In genomic region chr4:163356104-163356503, GRCh38 we compare ENCODE assay signal across 25 cellular contexts. TPM values are rescaled to one million over a fixed set of nuclear protein-coding genes. Genes with fewer than 3 reads are reported as not detected.
"Had no signal": no experiment of that assay in that cellular context is flagged by ENCODE, and none has a peak within 500 bp of the region (broad histone marks: within the 10 kb centered on the region; RNA-seq: fewer than 3 reads in every experiment).

No MANE protein-coding gene starts in this region.

- H3K4me3 ChIP-seq: adrenal gland, cardiac muscle cell, left lung, prostate gland, right atrium auricular region, thyroid gland had no signal

- H3K9me3 Mint-ChIP-seq: activated B cell treated with CpG ODN at 0.5 μM for 24 hours; activated naive CD4-positive, alpha-beta T cell treated with anti-CD3 and anti-CD28 coated beads, Interleukin-2, amount 50 U/mL, for 24 hours; effector memory CD8-positive, alpha-beta T cell had no signal

- DNase-seq: activated B cell treated with CpG ODN at 0.5 μM for 24 hours; activated CD4-positive, alpha-beta T cell treated with anti-CD3 and anti-CD28 coated beads for 48 hours; activated CD8-positive, alpha-beta memory T cell treated with anti-CD3 and anti-CD28 coated beads, Interleukin-2, amount 50 U/mL, for 4 hours; activated CD8-positive, alpha-beta T cell treated with anti-CD3 and anti-CD28 coated beads, Interleukin-2, amount 10 ng/mL, durations not matched to agents 7 days and 5 days; activated effector memory CD4-positive, alpha-beta T cell treated with anti-CD3 and anti-CD28 coated beads, Interleukin-2, amount 50 U/mL, for 16 hours; activated T-cell treated with anti-CD3 and anti-CD28 coated beads, Interleukin-2, amount 50 U/mL, for 72 hours; adrenal gland; effector memory CD8-positive, alpha-beta T cell; foreskin melanocyte; kidney; left lung; stimulated activated CD4-positive, alpha-beta T cell treated with anti-CD3 and anti-CD28 coated beads, Interleukin-12 subunit alpha, Interleukin-12 subunit beta, amount 100 ng/mL, for 4 hours; stimulated activated CD4-positive, alpha-beta T cell treated with anti-CD3 and anti-CD28 coated beads, Interleukin-1b, Interleukin-23, amount 100 ng/mL, for 48 hours; stimulated activated CD8-positive, alpha-beta memory T cell treated with anti-CD3 and anti-CD28 coated beads, Interleukin-4, amount 100 ng/mL, for 48 hours; stimulated activated naive CD4-positive, alpha-beta T cell treated with Interleukin-2 at 50 U/mL for 16 hours; thyroid gland had no signal

- ATAC-seq: activated CD8-positive, alpha-beta T cell treated with anti-CD3 and anti-CD28 coated beads, Interleukin-2, amount 10 ng/mL, durations not matched to agents 7 days and 5 days; activated T-cell treated with anti-CD3 and anti-CD28 coated beads, Interleukin-2, amount 50 U/mL, for 72 hours; effector memory CD8-positive, alpha-beta T cell; left lung had no signal

- H3K27me3 ChIP-seq: adrenal gland, cardiac muscle cell, left lung, right atrium auricular region, thyroid gland had no signal

- H3K36me3 Mint-ChIP-seq: activated naive CD4-positive, alpha-beta T cell treated with anti-CD3 and anti-CD28 coated beads, Interleukin-2, amount 50 U/mL, for 24 hours had no signal

- H3K36me3 ChIP-seq: adrenal gland, cardiac muscle cell, left lung, prostate gland, right atrium auricular region, thyroid gland had no signal

- H3K4me3 Mint-ChIP-seq: activated B cell treated with CpG ODN at 0.5 μM for 24 hours; activated CD8-positive, alpha-beta T cell treated with anti-CD3 and anti-CD28 coated beads, Interleukin-2, amount 10 ng/mL, durations not matched to agents 7 days and 5 days; activated naive CD4-positive, alpha-beta T cell treated with anti-CD3 and anti-CD28 coated beads, Interleukin-2, amount 50 U/mL, for 24 hours; activated T-cell treated with anti-CD3 and anti-CD28 coated beads, Interleukin-2, amount 50 U/mL, for 72 hours; effector memory CD8-positive, alpha-beta T cell had no signal

- H3K27ac Mint-ChIP-seq: activated B cell treated with CpG ODN at 0.5 μM for 24 hours; activated CD8-positive, alpha-beta T cell treated with anti-CD3 and anti-CD28 coated beads, Interleukin-2, amount 10 ng/mL, durations not matched to agents 7 days and 5 days; activated naive CD4-positive, alpha-beta T cell treated with anti-CD3 and anti-CD28 coated beads, Interleukin-2, amount 50 U/mL, for 24 hours; activated T-cell treated with anti-CD3 and anti-CD28 coated beads, Interleukin-2, amount 50 U/mL, for 72 hours; effector memory CD8-positive, alpha-beta T cell had no signal

- H3K9me3 ChIP-seq: adrenal gland, left lung, prostate gland, right atrium auricular region, thyroid gland had no signal

- H3K4me1 ChIP-seq: adrenal gland, left lung, prostate gland, right atrium auricular region, thyroid gland had no signal

- H3K4me1 Mint-ChIP-seq: activated B cell treated with CpG ODN at 0.5 μM for 24 hours; activated naive CD4-positive, alpha-beta T cell treated with anti-CD3 and anti-CD28 coated beads, Interleukin-2, amount 50 U/mL, for 24 hours had no signal

- H3K27me3 Mint-ChIP-seq: activated B cell treated with CpG ODN at 0.5 μM for 24 hours; activated naive CD4-positive, alpha-beta T cell treated with anti-CD3 and anti-CD28 coated beads, Interleukin-2, amount 50 U/mL, for 24 hours; effector memory CD8-positive, alpha-beta T cell had no signal

- H3K27ac ChIP-seq: adrenal gland, cardiac muscle cell, epithelial cell of prostate, left lung, prostate gland, right atrium auricular region, thyroid gland had no signal

RNA-seq across cellular contexts. Expression of gene NPY5R, which starts 12.4 kb away (rescaled TPM):
- total RNA-seq: activated B cell treated with CpG ODN at 0.5 μM for 24 hours; activated CD8-positive, alpha-beta T cell treated with anti-CD3 and anti-CD28 coated beads, Interleukin-2, amount 10 ng/mL, durations not matched to agents 7 days and 5 days; activated T-cell treated with anti-CD3 and anti-CD28 coated beads, Interleukin-2, amount 50 U/mL, for 72 hours; astrocyte; dermis microvascular lymphatic vessel endothelial cell; lung microvascular endothelial cell; myocyte had no signal

RNA-seq across cellular contexts. Expression of gene NPY1R, which starts 23.7 kb away (rescaled TPM):
- total RNA-seq: activated B cell treated with CpG ODN at 0.5 μM for 24 hours; activated CD8-positive, alpha-beta T cell treated with anti-CD3 and anti-CD28 coated beads, Interleukin-2, amount 10 ng/mL, durations not matched to agents 7 days and 5 days; activated T-cell treated with anti-CD3 and anti-CD28 coated beads, Interleukin-2, amount 50 U/mL, for 72 hours; dermis microvascular lymphatic vessel endothelial cell had no signal
